Comparison of ENCODE assay signal across 2 cellular contexts in genomic region chr15:38035701-38036100, GRCh38.
A peak's percentile ranks its signal among the peaks of the same experiment; 100 is the strongest.
TF ChIP-seq lines count a peak whose summit lies in the region.

No MANE protein-coding gene starts in this region.

TF ChIP-seq in SK-N-SH, 30 proteins besides CTCF, POLR2A, EP300 and RAD21 (continued from another document):
- TF ChIP-seq FOSL2 (IDR thresholded peaks at IDR 0.05; ENCODE audit: borderline replicate concordance, low read depth), result peak; percentile 25; the same call in 1 of the 2 replicates

TF ChIP-seq in SK-N-SH treated with all-trans-retinoic acid at 6 μM for 48 hours, 23 proteins besides CTCF, POLR2A, EP300 and RAD21 (continued from another document):
- TF ChIP-seq, protein P1, sequence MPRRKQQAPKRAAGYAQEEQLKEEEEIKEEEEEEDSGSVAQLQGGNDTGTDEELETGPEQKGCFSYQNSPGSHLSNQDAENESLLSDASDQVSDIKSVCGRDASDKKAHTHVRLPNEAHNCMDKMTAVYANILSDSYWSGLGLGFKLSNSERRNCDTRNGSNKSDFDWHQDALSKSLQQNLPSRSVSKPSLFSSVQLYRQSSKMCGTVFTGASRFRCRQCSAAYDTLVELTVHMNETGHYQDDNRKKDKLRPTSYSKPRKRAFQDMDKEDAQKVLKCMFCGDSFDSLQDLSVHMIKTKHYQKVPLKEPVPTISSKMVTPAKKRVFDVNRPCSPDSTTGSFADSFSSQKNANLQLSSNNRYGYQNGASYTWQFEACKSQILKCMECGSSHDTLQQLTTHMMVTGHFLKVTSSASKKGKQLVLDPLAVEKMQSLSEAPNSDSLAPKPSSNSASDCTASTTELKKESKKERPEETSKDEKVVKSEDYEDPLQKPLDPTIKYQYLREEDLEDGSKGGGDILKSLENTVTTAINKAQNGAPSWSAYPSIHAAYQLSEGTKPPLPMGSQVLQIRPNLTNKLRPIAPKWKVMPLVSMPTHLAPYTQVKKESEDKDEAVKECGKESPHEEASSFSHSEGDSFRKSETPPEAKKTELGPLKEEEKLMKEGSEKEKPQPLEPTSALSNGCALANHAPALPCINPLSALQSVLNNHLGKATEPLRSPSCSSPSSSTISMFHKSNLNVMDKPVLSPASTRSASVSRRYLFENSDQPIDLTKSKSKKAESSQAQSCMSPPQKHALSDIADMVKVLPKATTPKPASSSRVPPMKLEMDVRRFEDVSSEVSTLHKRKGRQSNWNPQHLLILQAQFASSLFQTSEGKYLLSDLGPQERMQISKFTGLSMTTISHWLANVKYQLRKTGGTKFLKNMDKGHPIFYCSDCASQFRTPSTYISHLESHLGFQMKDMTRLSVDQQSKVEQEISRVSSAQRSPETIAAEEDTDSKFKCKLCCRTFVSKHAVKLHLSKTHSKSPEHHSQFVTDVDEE (CRISPR knock-in tag; IDR thresholded peaks at IDR 0.05), result no peak
- TF ChIP-seq ZNF8 (CRISPR knock-in tag; IDR thresholded peaks at IDR 0.05) (no peak), ZNF565 (CRISPR knock-in tag; conservative IDR thresholded peaks at IDR 0.05; ENCODE audit: low read depth) (no peak), TOX (CRISPR knock-in tag; IDR thresholded peaks at IDR 0.05; ENCODE audit: borderline replicate concordance) (no peak), POU6F1 (CRISPR knock-in tag; IDR thresholded peaks at IDR 0.05; ENCODE audit: borderline replicate concordance, low read depth) (no peak), ISL1 (CRISPR knock-in tag; IDR thresholded peaks at IDR 0.05) (no peak), ZC3H10 (CRISPR knock-in tag; IDR thresholded peaks at IDR 0.05) (no peak), RARB (CRISPR knock-in tag; IDR thresholded peaks at IDR 0.05) (no peak), ZFP3 (CRISPR knock-in tag; IDR thresholded peaks at IDR 0.05) (no peak), CSRNP3 (CRISPR knock-in tag; IDR thresholded peaks at IDR 0.05) (no peak), CREB5 (CRISPR knock-in tag; IDR thresholded peaks at IDR 0.05; ENCODE audit: low read depth) (no peak), SNAI2 (CRISPR knock-in tag; IDR thresholded peaks at IDR 0.05) (no peak), CSDC2 (CRISPR knock-in tag; IDR thresholded peaks at IDR 0.05) (no peak)
- TF ChIP-seq, protein P2, sequence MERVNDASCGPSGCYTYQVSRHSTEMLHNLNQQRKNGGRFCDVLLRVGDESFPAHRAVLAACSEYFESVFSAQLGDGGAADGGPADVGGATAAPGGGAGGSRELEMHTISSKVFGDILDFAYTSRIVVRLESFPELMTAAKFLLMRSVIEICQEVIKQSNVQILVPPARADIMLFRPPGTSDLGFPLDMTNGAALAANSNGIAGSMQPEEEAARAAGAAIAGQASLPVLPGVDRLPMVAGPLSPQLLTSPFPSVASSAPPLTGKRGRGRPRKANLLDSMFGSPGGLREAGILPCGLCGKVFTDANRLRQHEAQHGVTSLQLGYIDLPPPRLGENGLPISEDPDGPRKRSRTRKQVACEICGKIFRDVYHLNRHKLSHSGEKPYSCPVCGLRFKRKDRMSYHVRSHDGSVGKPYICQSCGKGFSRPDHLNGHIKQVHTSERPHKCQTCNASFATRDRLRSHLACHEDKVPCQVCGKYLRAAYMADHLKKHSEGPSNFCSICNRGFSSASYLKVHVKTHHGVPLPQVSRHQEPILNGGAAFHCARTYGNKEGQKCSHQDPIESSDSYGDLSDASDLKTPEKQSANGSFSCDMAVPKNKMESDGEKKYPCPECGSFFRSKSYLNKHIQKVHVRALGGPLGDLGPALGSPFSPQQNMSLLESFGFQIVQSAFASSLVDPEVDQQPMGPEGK (CRISPR knock-in tag; IDR thresholded peaks at IDR 0.05; ENCODE audit: borderline replicate concordance), result no peak
